ENCODE assay signal across 8 cellular contexts in the genomic region with DNA sequence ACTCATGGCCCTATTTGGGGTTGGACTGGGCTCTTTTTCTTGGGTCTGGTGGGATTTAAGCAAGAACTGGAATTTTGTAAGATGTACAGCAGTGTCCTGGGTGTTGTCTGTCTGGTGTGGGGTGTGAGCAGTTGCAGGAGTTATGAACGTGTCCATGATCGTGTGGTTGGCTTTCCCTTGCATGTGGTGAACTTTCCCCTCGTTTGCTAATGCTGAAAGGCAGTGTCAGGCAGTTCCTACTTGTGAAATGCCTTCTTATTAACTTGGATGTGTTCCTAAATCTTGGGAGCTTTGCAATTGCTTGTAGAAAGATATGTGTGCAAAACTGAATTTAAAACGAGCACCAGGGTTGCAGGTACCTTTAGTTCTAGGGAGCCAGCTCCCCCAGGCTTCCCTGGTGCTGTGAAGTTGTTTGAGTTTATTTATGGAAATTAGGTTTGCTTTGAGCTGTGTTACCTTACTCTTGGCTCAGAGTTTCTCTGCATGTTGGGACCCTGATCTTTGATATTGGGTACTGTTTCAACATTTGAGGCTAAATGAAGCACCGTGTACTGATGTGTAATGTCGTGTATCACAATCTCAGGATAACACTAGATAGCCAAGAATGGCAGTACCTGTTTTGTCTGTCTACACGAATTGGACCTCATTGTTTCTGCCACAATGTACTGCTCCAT. TPM values are rescaled to one million over a fixed set of nuclear protein-coding genes. Genes with fewer than 3 reads are reported as not detected.
A peak's percentile ranks its signal among the peaks of the same experiment; 100 is the strongest.
DNase-seq lines count a peak whose midpoint lies in the region; ATAC-seq and TF ChIP-seq lines count a peak whose summit lies in the region.

No MANE protein-coding gene starts in this region.

- no peak overlapping the region for H4K8ac ChIP-seq in H9 (replicated peaks; ENCODE audit: insufficient read length, low read depth, low read length)

- no peaks in the 10 kb centered on the region for H4K20me1 ChIP-seq in H9 (ENCODE audit: control insufficient read depth, insufficient read depth, insufficient read length)

- H3K27ac Mint-ChIP-seq in H9 (peak overlapping the region; percentile 58 to 97 (median 96)), T-helper 17 cell (peak overlapping the region; percentile 79)

- no CpG with 5 or more reads among the region's 7 CpGs for WGBS in H9 (ENCODE audit: extremely low coverage, insufficient read length, low lambda C conversion rate)

- no peak overlapping the region for H3K23ac ChIP-seq in H9 (ENCODE audit: insufficient read length, low read depth, low read length)

- no peak overlapping the region for H3K4ac ChIP-seq in H9 (ENCODE audit: low read depth, low read length)

- DNase-seq in H9 (no peak), T-helper 17 cell (no peak), foreskin fibroblast (peak; percentile 9 to 45), SK-N-DZ (ENCODE audit: low spot score) (no peak), germinal center (ENCODE audit: low spot score) (no peak)

- H3K27ac ChIP-seq in H9 (ENCODE audit: insufficient read length, low read depth, low read length) (no peak overlapping the region), rectal smooth muscle tissue (ENCODE audit: low read depth, low read length) (no peak overlapping the region)

- H3K36me3 ChIP-seq in rectal smooth muscle tissue (ENCODE audit: control insufficient read depth, insufficient read depth, low read length) = no peaks in the 10 kb centered on the region

- ATAC-seq in T-helper 17 cell = no peak
- ATAC-seq in GM18867 (IDR thresholded peaks at IDR 0.05; ENCODE audit: unreplicated experiment) = no peak
- no peak for ATAC-seq in GM19467 (IDR thresholded peaks at IDR 0.05; ENCODE audit: unreplicated experiment)

- no peak overlapping the region for H3K56ac ChIP-seq in H9 (ENCODE audit: insufficient read length, low read depth, low read length)

- H4K5ac ChIP-seq in H9 (ENCODE audit: insufficient read length, low read depth, low read length) = no peak overlapping the region

- H3K9me3 ChIP-seq in H9 (ENCODE audit: control insufficient read depth, low read depth, low read length) = no peaks in the 10 kb centered on the region
- H3K9me3 ChIP-seq in T-helper 17 cell (ENCODE audit: control insufficient read depth, low read length, poor library complexity, severe bottlenecking) = no peaks in the 10 kb centered on the region

- H2BK15ac ChIP-seq in H9 (ENCODE audit: low read depth, low read length) = no peak overlapping the region

- no peaks in the 10 kb centered on the region for H3K27me3 ChIP-seq in H9 (ENCODE audit: insufficient read depth, low read length)
- H3K27me3 ChIP-seq in rectal smooth muscle tissue (ENCODE audit: control insufficient read depth, insufficient read depth, low read length) = no peaks in the 10 kb centered on the region

- H2BK12ac ChIP-seq in H9 (ENCODE audit: insufficient read length, low read depth, low read length) = no peak overlapping the region

- H3K4me3 Mint-ChIP-seq in H9 (peak overlapping the region; percentile 93 to 95), T-helper 17 cell (peak overlapping the region; percentile 94)

- no peak overlapping the region for H3T11ph ChIP-seq in H9 (ENCODE audit: low read length)

- peak overlapping the region; percentile 65 to 98 for H3K4me3 ChIP-seq in foreskin fibroblast (ENCODE audit: low read depth in 1 of 2, low read length in 2 of 2)
- H3K4me3 ChIP-seq in rectal smooth muscle tissue (ENCODE audit: low read length) = peak overlapping the region; percentile 75

- no peak overlapping the region for H3K18ac ChIP-seq in H9 (ENCODE audit: insufficient read length, low read depth, low read length)

- H2AFZ ChIP-seq in H9 (ENCODE audit: low read length) = no peak overlapping the region

- H3K14ac ChIP-seq in H9 (ENCODE audit: insufficient read depth, low read length) = no peak overlapping the region

- H3K9ac ChIP-seq in H9 (ENCODE audit: extremely low read depth, insufficient read length, low read length) = peak overlapping the region; percentile 92
- H3K9ac ChIP-seq in rectal smooth muscle tissue (ENCODE audit: low read length) = peak overlapping the region; percentile 68

- H2BK20ac ChIP-seq in H9 (ENCODE audit: low read depth, low read length, poor library complexity, severe bottlenecking) = no peak overlapping the region

- H4K91ac ChIP-seq in H9 (ENCODE audit: insufficient read length, low read depth, low read length) = no peak overlapping the region

- H3K36me3 Mint-ChIP-seq in H9 (ENCODE audit: insufficient read depth in 1 of 3, low read depth in 3 of 3) (peaks cover 0 to 4% (median 0%) of the 10 kb centered on the region in 3 experiments; a peak in 1 of 7 replicates), T-helper 17 cell (ENCODE audit: low read depth) (peaks cover 2% of the 10 kb centered on the region)

- H2AK5ac ChIP-seq in H9 (ENCODE audit: insufficient read length, low read length) = no peak overlapping the region

- TF ChIP-seq CTCF in H9 (conservative IDR thresholded peaks at IDR 0.05) (no peak), foreskin fibroblast (IDR thresholded peaks at IDR 0.05; ENCODE audit: low read depth, low read length) (no peak)

- H3K4me2 ChIP-seq in H9 (ENCODE audit: insufficient read depth, insufficient read length, low read length) = peak overlapping the region; percentile 96

- peaks cover 5% of the 10 kb centered on the region for H3K23me2 ChIP-seq in H9 (ENCODE audit: insufficient read length, low read depth, low read length, poor library complexity, severe bottlenecking)

- peaks cover 9% of the 10 kb centered on the region; the same call in 1 of the 2 replicates for H3K79me2 ChIP-seq in H9 (ENCODE audit: insufficient read depth, low read length)

- H3K27me3 Mint-ChIP-seq in H9 (ENCODE audit: low read depth) (peaks cover 4% of the 10 kb centered on the region), T-helper 17 cell (peaks cover 6% of the 10 kb centered on the region)

- no peaks in the 10 kb centered on the region for H3K4me1 ChIP-seq in H9 (ENCODE audit: insufficient read depth, low read length)
- H3K4me1 ChIP-seq in rectal smooth muscle tissue (ENCODE audit: control insufficient read depth, insufficient read depth, low read length) = peaks cover 7% of the 10 kb centered on the region

- no peak overlapping the region for H2BK120ac ChIP-seq in H9 (ENCODE audit: low read depth, low read length, poor library complexity, severe bottlenecking)

- H3K79me1 ChIP-seq in H9 (ENCODE audit: insufficient read depth, low read depth, low read length, poor library complexity, severe bottlenecking) = no peaks in the 10 kb centered on the region

- H2BK5ac ChIP-seq in H9 (ENCODE audit: insufficient read length, low read length) = no peak overlapping the region

- H3K4me1 Mint-ChIP-seq in H9 = peaks cover 8 to 13% of the 10 kb centered on the region in 2 experiments
- H3K4me1 Mint-ChIP-seq in T-helper 17 cell = peaks cover 11% of the 10 kb centered on the region

- H3K9me3 Mint-ChIP-seq in H9 = no peaks in the 10 kb centered on the region

RNA-seq across cellular contexts. Expression of a gene that starts 35.8 kb away (rescaled TPM):
- total RNA-seq in H9 (2021) = 107 and 111 TPM in 2 replicates
- 10 to 100 TPM; 18.5 to 19.1 TPM for total RNA-seq in T-helper 17 cell
- 34.6 and 38.7 TPM in 2 replicates for polyA plus RNA-seq in SK-N-DZ (2014; cell fraction: cytosol; rRNA removed)
- polyA plus RNA-seq in SK-N-DZ (2014; cell fraction: nucleus; rRNA removed) = 17.1 and 22.4 TPM in 2 replicates

Comparison
In these comparisons a context has a peak if more than half of its experiments do, and no peak if none do; other contexts are left out.
1. DNase-seq: peak in foreskin fibroblast (2 of 2); none in H9 (single experiment), T-helper 17 cell (0 of 3), SK-N-DZ (single experiment) and germinal center (single experiment).